Comparison of ENCODE assay signal across 8 cellular contexts in genomic region chr22:28799125-28799833, GRCh38. TPM values are rescaled to one million over a fixed set of nuclear protein-coding genes. Genes with fewer than 3 reads are reported as not detected.
A peak's percentile ranks its signal among the peaks of the same experiment; 100 is the strongest.
DNase-seq lines count a peak whose midpoint lies in the region; ATAC-seq, FAIRE-seq and TF ChIP-seq lines count a peak whose summit lies in the region.

No MANE protein-coding gene starts in this region.

- TF ChIP-seq CTCF in PC-9 (conservative IDR thresholded peaks at IDR 0.05) (no peak), GM12878 (IDR thresholded peaks at IDR 0.05 in 2 of 3, conservative IDR thresholded peaks at IDR 0.05 in 1 of 3; ENCODE audit: control insufficient read depth in 2 of 3, extremely low read depth in 1 of 3, insufficient read depth in 1 of 3, low read depth in 3 of 3, low read length in 3 of 3) (no peak)

- H3K9me2 ChIP-seq in GM23248 (ENCODE audit: insufficient read depth) = no peaks in the 10 kb centered on the region
- H3K9me2 ChIP-seq in PC-9 (ENCODE audit: insufficient read depth) = no peaks in the 10 kb centered on the region

- peak overlapping the region; percentile 100 for H3K9ac ChIP-seq in BLaER1
- peak overlapping the region; percentile 100 for H3K9ac ChIP-seq in GM23248
- peak overlapping the region; percentile 99 for H3K9ac ChIP-seq in GM12878 (ENCODE audit: control insufficient read depth, insufficient read depth, low read length)
- peak overlapping the region; percentile 94 for H3K9ac ChIP-seq in iPS-20b (ENCODE audit: low read depth, low read length)

- H2AFZ ChIP-seq in GM23248 (no peak overlapping the region), PC-9 (no peak overlapping the region), GM12878 (ENCODE audit: control insufficient read depth, low read depth, low read length) (no peak overlapping the region)

- TSS peak; percentile 58 for BruUV-seq in PC-9 (replicated peaks; lab: Mats Ljungman, UMichigan)
- BruUV-seq in GM12878 (replicated peaks; lab: Mats Ljungman, UMichigan) = TSS peak; percentile 61

- DNase-seq in GM23248 (peak; percentile 97), PC-9 (peak; percentile 19 to 80), GM12878 (ENCODE audit: low read depth, low spot score) (no peak), SHP77 treated with DMSO at 0.1 percent for 48 hours (lab: John Stamatoyannopoulos, UW) (no peak)

- peaks cover 50% of the 10 kb centered on the region for H3K36me3 ChIP-seq in BLaER1
- peaks cover 46% of the 10 kb centered on the region for H3K36me3 ChIP-seq in GM23248 (ENCODE audit: low read depth)
- peaks cover 54% of the 10 kb centered on the region for H3K36me3 ChIP-seq in PC-9 (ENCODE audit: low read depth)
- H3K36me3 ChIP-seq in GM12878 (ENCODE audit: control insufficient read depth in 2 of 2, insufficient read depth in 2 of 2, low read length in 1 of 2) = peaks cover 7 to 21% of the 10 kb centered on the region in 2 experiments
- H3K36me3 ChIP-seq in iPS-20b (ENCODE audit: insufficient read depth, low read depth, low read length) = peaks cover 46% of the 10 kb centered on the region

- H3K4me1 ChIP-seq in BLaER1 = peaks cover 74% of the 10 kb centered on the region
- peaks cover 30% of the 10 kb centered on the region for H3K4me1 ChIP-seq in GM23248 (ENCODE audit: insufficient read depth)
- H3K4me1 ChIP-seq in PC-9 (replicated peaks; ENCODE audit: insufficient read depth) = peaks cover 39% of the 10 kb centered on the region
- peaks cover 17% of the 10 kb centered on the region for H3K4me1 ChIP-seq in GM12878 (ENCODE audit: control insufficient read depth, insufficient read depth, low read length)
- H3K4me1 ChIP-seq in iPS-20b (ENCODE audit: insufficient read depth, low read length) = peaks cover 6% of the 10 kb centered on the region; the same call in 1 of the 2 replicates

- H3K9me3 ChIP-seq in BLaER1 (no peaks in the 10 kb centered on the region), GM23248 (ENCODE audit: low read depth) (no peaks in the 10 kb centered on the region), PC-9 (ENCODE audit: insufficient read depth, low read depth) (no peaks in the 10 kb centered on the region), GM12878 (replicated peaks; ENCODE audit: control insufficient read depth, insufficient read depth, low read length) (no peaks in the 10 kb centered on the region), iPS-20b (ENCODE audit: insufficient read depth, low read depth, low read length) (no peaks in the 10 kb centered on the region)

- peak; percentile 88 for FAIRE-seq in GM12878 (lab: Jason Lieb, UNC)

- H3K27me3 ChIP-seq in BLaER1 = no peaks in the 10 kb centered on the region
- H3K27me3 ChIP-seq in GM23248 (replicated peaks; ENCODE audit: insufficient read depth) = no peaks in the 10 kb centered on the region
- no peaks in the 10 kb centered on the region for H3K27me3 ChIP-seq in PC-9 (ENCODE audit: insufficient read depth, low read depth)
- no peaks in the 10 kb centered on the region for H3K27me3 ChIP-seq in GM12878 (replicated peaks in 1 of 2; ENCODE audit: control insufficient read depth in 2 of 2, insufficient read depth in 2 of 2, low read length in 1 of 2)
- no peaks in the 10 kb centered on the region for H3K27me3 ChIP-seq in iPS-20b (ENCODE audit: insufficient read depth, low read length)

- TF ChIP-seq RAD21 in GM12878 (IDR thresholded peaks at IDR 0.05; ENCODE audit: insufficient read depth, low read depth, low read length) = no peak

- 1 to 2% methylated on average over 7 of the region's 7 CpGs for WGBS in GM23248 (ENCODE audit: low coverage in 1 of 2, low lambda C conversion rate in 2 of 2, missing lambda C conversion rate in 2 of 2), 2 experiments
- WGBS in GM12878 (ENCODE audit: insufficient coverage, insufficient replicate concordance, low lambda C conversion rate, missing lambda C conversion rate) = 0% methylated on average over 7 of the region's 7 CpGs

- peak; percentile 10; the same call in 1 of the 2 replicates for TF ChIP-seq POLR2A in GM12878 (IDR thresholded peaks at IDR 0.05; ENCODE audit: low read depth, low read length)

- SMC1A ChIA-PET in GM12878 (lab: Charles Lee; ENCODE audit: uncharacterized antibody, unreplicated experiment) = interaction anchor here (0.8 to 12.5 kb wide), 14 partner anchors 8 to 406 kb away, joined by 3 to 130 read pairs (median 6); partner anchors contain the start of genes CCDC117, CHEK2 and HSCB

- H3K79me2 ChIP-seq in GM23248 (ENCODE audit: insufficient read depth) (peaks cover 85% of the 10 kb centered on the region), PC-9 (ENCODE audit: low read depth) (peaks cover 83% of the 10 kb centered on the region), GM12878 (ENCODE audit: control insufficient read depth, insufficient read depth, low read length) (peaks cover 69% of the 10 kb centered on the region)

- CTCF ChIA-PET in PC-9 (lab: Charles Lee) = no interaction called here
- CTCF ChIA-PET in GM12878 (lab: Yijun Ruan, JAX) = interaction anchor here (0.6 to 5.3 kb wide), 14 partner anchors 8 to 241 kb away, joined by 3 to 26 read pairs (median 4); partner anchors contain the start of gene CCDC117

- peaks cover 56% of the 10 kb centered on the region for H4K20me1 ChIP-seq in BLaER1
- peaks cover 10% of the 10 kb centered on the region; the same call in 1 of the 2 replicates for H4K20me1 ChIP-seq in GM23248 (ENCODE audit: insufficient read depth)
- H4K20me1 ChIP-seq in PC-9 (ENCODE audit: insufficient read depth) = peaks cover 42% of the 10 kb centered on the region
- no peaks in the 10 kb centered on the region for H4K20me1 ChIP-seq in GM12878 (ENCODE audit: control insufficient read depth, insufficient read depth)

- TF ChIP-seq EP300 in GM12878 (IDR thresholded peaks at IDR 0.05; ENCODE audit: borderline replicate concordance in 1 of 2, control insufficient read depth in 1 of 2, low read depth in 2 of 2, low read length in 2 of 2) = no peak

- peak; percentile 12 for ATAC-seq in GM12878
- ATAC-seq in HG03342 (IDR thresholded peaks at IDR 0.05; ENCODE audit: unreplicated experiment) = no peak

- H3K27ac ChIP-seq in BLaER1 = peak overlapping the region; percentile 99
- H3K27ac ChIP-seq in GM23248 = peak overlapping the region; percentile 100
- peak overlapping the region; percentile 99 for H3K27ac ChIP-seq in PC-9
- H3K27ac ChIP-seq in GM12878 (ENCODE audit: control insufficient read depth, insufficient read depth) = peak overlapping the region; percentile 95
- peak overlapping the region; percentile 50 for H3K27ac ChIP-seq in iPS-20b (ENCODE audit: low read length)
- peak overlapping the region; percentile 92 to 100 (median 100) for H3K27ac ChIP-seq in skin epidermis

- RAD21 ChIA-PET in GM12878 (lab: Charles Lee; ENCODE audit: unreplicated experiment) = interaction anchor here (1.0 to 7.8 kb wide), 12 partner anchors 9 to 108 kb away, joined by 3 to 74 read pairs (median 6); partner anchors contain the start of gene CCDC117

- H3K4me3 ChIP-seq in BLaER1 = peak overlapping the region; percentile 97
- H3K4me3 ChIP-seq in GM23248 = peak overlapping the region; percentile 98
- peak overlapping the region; percentile 99 for H3K4me3 ChIP-seq in PC-9
- H3K4me3 ChIP-seq in GM12878 = peak overlapping the region; percentile 83
- peak overlapping the region; percentile 89 for H3K4me3 ChIP-seq in iPS-20b (ENCODE audit: low read length)
- H3K4me3 ChIP-seq in skin epidermis = peak overlapping the region; percentile 71 to 100 (median 93)

- in situ Hi-C loops in GM23248 (cut with MboI) (no loop called here), GM12878 (cut with MboI) (no loop called here)

- POLR2A ChIA-PET in PC-9 (lab: Charles Lee; ENCODE audit: unreplicated experiment) = interaction anchor here (0.6 to 1.4 kb wide), 2 partner anchors 19 to 355 kb away, joined by 11 to 20 read pairs; no protein-coding TSS in a partner anchor
- POLR2A ChIA-PET in GM12878 (lab: Charles Lee) = interaction anchor here (0.6 to 7.5 kb wide), 14 partner anchors 9 to 1089 kb away, joined by 3 to 78 read pairs (median 3); partner anchors contain the start of gene CCDC117

- H3K4me2 ChIP-seq in BLaER1 = peak overlapping the region; percentile 90
- H3K4me2 ChIP-seq in GM23248 (ENCODE audit: unreplicated experiment) = peak overlapping the region; percentile 88
- H3K4me2 ChIP-seq in PC-9 = peak overlapping the region; percentile 95
- peak overlapping the region; percentile 39 for H3K4me2 ChIP-seq in GM12878 (ENCODE audit: control insufficient read depth, insufficient read depth)

- H3F3A ChIP-seq in GM23248 (ENCODE audit: insufficient read depth) = peaks cover 53% of the 10 kb centered on the region
- peaks cover 60% of the 10 kb centered on the region for H3F3A ChIP-seq in PC-9 (ENCODE audit: insufficient read depth, low read depth)

- intact Hi-C loops in PC-9 (cut with micrococcal nuclease; ENCODE audit: unreplicated experiment) (no loop called here), GM12878 (cut with micrococcal nuclease; ENCODE audit: unreplicated experiment) (loop anchor here (10.0 kb wide), 1 partner anchor 124 kb away; the partner anchor contains the start of gene TTC28)

RNA-seq across cellular contexts. Expression of gene XBP1, which starts 1.1 kb away (rescaled TPM):
- 324 and 350 TPM in 2 replicates for total RNA-seq in GM23248 (2014; rRNA removed; shearing (Covaris generic))
- 256 and 258 TPM in 2 replicates for polyA plus RNA-seq in GM23248 (2016; fragmentation: Nextera tagmentation; extraction: Ambion mirVana)
- 35.2 and 47.7 TPM in 2 replicates for total RNA-seq in PC-9 (2021)
- total RNA-seq in GM12878 (2013; cell fraction: nucleolus; rRNA removed) = 59.0 and 62.3 TPM in 2 replicates
- total RNA-seq in GM12878 (2014; rRNA removed) = 234 and 238 TPM in 2 replicates
- total RNA-seq in GM12878 (2014; rRNA removed; fragmentation: Illumina TruSeq; extraction: Trizol) = 134 and 138 TPM in 2 replicates
- 141 and 149 TPM in 2 replicates for total RNA-seq in GM12878 (2021)
- 145 TPM for polyA plus RNA-seq in GM12878 (2011; ENCODE audit: low read depth)
- 93.1 and 96.5 TPM in 2 replicates for polyA plus RNA-seq in GM12878 (2011; rRNA removed)
- 81.6 and 104 TPM in 2 replicates for polyA plus RNA-seq in GM12878 (2011; cell fraction: cytosol; rRNA removed)
- 46.9 and 50.2 TPM in 2 replicates for polyA plus RNA-seq in GM12878 (2011; cell fraction: nucleus; rRNA removed)
- polyA plus RNA-seq in GM12878 (2012) = 156 and 163 TPM in 2 replicates
- polyA plus RNA-seq in GM12878 (2014; fragmentation: Illumina TruSeq; extraction: Trizol) = 165 and 186 TPM in 2 replicates
- polyA plus RNA-seq in GM12878 (2014; fragmentation: Nextera tagmentation; extraction: Ambion mirVana) = 10 to 100 TPM; 44.5 to 67.3 TPM
- polyA plus RNA-seq in GM12878 (2014; rRNA removed) = 149 and 183 TPM in 2 replicates
- 100 to 1,000 TPM; 276 to 313 TPM for polyA plus RNA-seq in GM12878 (2016; fragmentation: Nextera tagmentation; extraction: Ambion mirVana)
- polyA minus RNA-seq in GM12878 (2011; rRNA and poly(A)+ RNA removed) = 115 and 124 TPM in 2 replicates
- 39.5 and 42.4 TPM in 2 replicates for polyA minus RNA-seq in GM12878 (2011; cell fraction: cytosol; rRNA and poly(A)+ RNA removed)
- polyA minus RNA-seq in GM12878 (2011; cell fraction: nucleus; rRNA and poly(A)+ RNA removed) = 24.5 and 42.6 TPM in 2 replicates

RNA-seq across cellular contexts. Expression of gene CCDC117, which starts 26.8 kb away (rescaled TPM):
- total RNA-seq in GM23248 (2014; rRNA removed; shearing (Covaris generic)) = 24.2 and 25.2 TPM in 2 replicates
- polyA plus RNA-seq in GM23248 (2016; fragmentation: Nextera tagmentation; extraction: Ambion mirVana) (14.6 and 16.2 TPM in 2 replicates), GM12878 (2011; rRNA removed) (24.6 and 49.9 TPM in 2 replicates), GM12878 (2014; fragmentation: Illumina TruSeq; extraction: Trizol) (22.2 and 26.1 TPM in 2 replicates), GM12878 (2014; fragmentation: Nextera tagmentation; extraction: Ambion mirVana) (1 to 10 TPM; 6.3 to 8.3 TPM), GM12878 (2014; rRNA removed) (11.7 and 12.8 TPM in 2 replicates), GM12878 (2016; fragmentation: Nextera tagmentation; extraction: Ambion mirVana) (10 to 100 TPM; 31.7 to 32.2 TPM)
- total RNA-seq in PC-9 (2021) (11.4 and 12.3 TPM in 2 replicates), GM12878 (2014; rRNA removed) (18.0 and 21.2 TPM in 2 replicates), GM12878 (2014; rRNA removed; fragmentation: Illumina TruSeq; extraction: Trizol) (21.7 TPM in 2 replicates), GM12878 (2021) (19.5 and 24.2 TPM in 2 replicates)
- 14.8 and 16.4 TPM in 2 replicates for total RNA-seq in GM12878 (2013; cell fraction: nucleolus; rRNA removed)
- 6.4 TPM for polyA plus RNA-seq in GM12878 (2011; ENCODE audit: low read depth)
- polyA plus RNA-seq in GM12878 (2011; cell fraction: cytosol; rRNA removed) = 7.9 and 10.2 TPM in 2 replicates
- polyA plus RNA-seq in GM12878 (2011; cell fraction: nucleus; rRNA removed) = 4.3 and 7.9 TPM in 2 replicates
- 13.3 TPM in 2 replicates for polyA plus RNA-seq in GM12878 (2012)
- polyA minus RNA-seq in GM12878 (2011; rRNA and poly(A)+ RNA removed) = 10.0 and 12.5 TPM in 2 replicates
- 11.5 and 15.5 TPM in 2 replicates for polyA minus RNA-seq in GM12878 (2011; cell fraction: cytosol; rRNA and poly(A)+ RNA removed)
- 2.4 and 4.3 TPM in 2 replicates for polyA minus RNA-seq in GM12878 (2011; cell fraction: nucleus; rRNA and poly(A)+ RNA removed)

RNA-seq across cellular contexts. Expression of gene HSCB, which starts 57.4 kb away (rescaled TPM):
- 12.0 and 21.1 TPM in 2 replicates for total RNA-seq in GM23248 (2014; rRNA removed; shearing (Covaris generic))
- polyA plus RNA-seq in GM23248 (2016; fragmentation: Nextera tagmentation; extraction: Ambion mirVana) (23.6 and 25.9 TPM in 2 replicates), GM12878 (2011; rRNA removed) (18.3 and 20.8 TPM in 2 replicates), GM12878 (2014; fragmentation: Illumina TruSeq; extraction: Trizol) (15.9 and 18.7 TPM in 2 replicates), GM12878 (2014; fragmentation: Nextera tagmentation; extraction: Ambion mirVana) (10 to 100 TPM; 10.6 to 19.0 TPM), GM12878 (2014; rRNA removed) (24.2 and 26.6 TPM in 2 replicates), GM12878 (2016; fragmentation: Nextera tagmentation; extraction: Ambion mirVana) (10 to 100 TPM; 26.9 to 28.4 TPM)
- total RNA-seq in PC-9 (2021) (8.3 and 10.0 TPM in 2 replicates), GM12878 (2014; rRNA removed) (20.8 and 21.2 TPM in 2 replicates), GM12878 (2014; rRNA removed; fragmentation: Illumina TruSeq; extraction: Trizol) (20.9 and 22.2 TPM in 2 replicates), GM12878 (2021) (15.3 and 16.0 TPM in 2 replicates)
- 6.1 and 7.0 TPM in 2 replicates for total RNA-seq in GM12878 (2013; cell fraction: nucleolus; rRNA removed)
- 15.0 TPM for polyA plus RNA-seq in GM12878 (2011; ENCODE audit: low read depth)
- polyA plus RNA-seq in GM12878 (2011; cell fraction: cytosol; rRNA removed) = 15.6 and 17.7 TPM in 2 replicates
- polyA plus RNA-seq in GM12878 (2011; cell fraction: nucleus; rRNA removed) = 2.9 and 3.4 TPM in 2 replicates
- 19.5 and 23.4 TPM in 2 replicates for polyA plus RNA-seq in GM12878 (2012)
- 4.1 and 6.5 TPM in 2 replicates for polyA minus RNA-seq in GM12878 (2011; rRNA and poly(A)+ RNA removed)
- 3.6 and 4.5 TPM in 2 replicates for polyA minus RNA-seq in GM12878 (2011; cell fraction: cytosol; rRNA and poly(A)+ RNA removed)
- 2.5 and 3.9 TPM in 2 replicates for polyA minus RNA-seq in GM12878 (2011; cell fraction: nucleus; rRNA and poly(A)+ RNA removed)

RNA-seq across cellular contexts. Expression of gene CHEK2, which starts 57.7 kb away (rescaled TPM):
- 12.2 and 22.0 TPM in 2 replicates for total RNA-seq in GM23248 (2014; rRNA removed; shearing (Covaris generic))
- polyA plus RNA-seq in GM23248 (2016; fragmentation: Nextera tagmentation; extraction: Ambion mirVana) (19.3 and 21.8 TPM in 2 replicates), GM12878 (2011; rRNA removed) (59.7 and 61.5 TPM in 2 replicates), GM12878 (2014; fragmentation: Illumina TruSeq; extraction: Trizol) (27.7 and 36.9 TPM in 2 replicates), GM12878 (2014; fragmentation: Nextera tagmentation; extraction: Ambion mirVana) (10 to 100 TPM; 31.1 to 31.4 TPM), GM12878 (2014; rRNA removed) (21.3 and 22.5 TPM in 2 replicates), GM12878 (2016; fragmentation: Nextera tagmentation; extraction: Ambion mirVana) (10 to 100 TPM; 15.7 to 18.5 TPM)
- total RNA-seq in PC-9 (2021) (27.2 and 32.8 TPM in 2 replicates), GM12878 (2014; rRNA removed) (17.8 and 20.7 TPM in 2 replicates), GM12878 (2014; rRNA removed; fragmentation: Illumina TruSeq; extraction: Trizol) (22.9 and 25.6 TPM in 2 replicates), GM12878 (2021) (18.4 and 29.9 TPM in 2 replicates)
- 59.0 and 64.3 TPM in 2 replicates for total RNA-seq in GM12878 (2013; cell fraction: nucleolus; rRNA removed)
- polyA plus RNA-seq in GM12878 (2011; ENCODE audit: low read depth) = 20.8 TPM
- polyA plus RNA-seq in GM12878 (2011; cell fraction: cytosol; rRNA removed) = 43.5 and 70.8 TPM in 2 replicates
- polyA plus RNA-seq in GM12878 (2011; cell fraction: nucleus; rRNA removed) = 39.7 and 41.2 TPM in 2 replicates
- 14.3 and 19.4 TPM in 2 replicates for polyA plus RNA-seq in GM12878 (2012)
- 28.1 and 40.4 TPM in 2 replicates for polyA minus RNA-seq in GM12878 (2011; rRNA and poly(A)+ RNA removed)
- 19.4 and 26.2 TPM in 2 replicates for polyA minus RNA-seq in GM12878 (2011; cell fraction: cytosol; rRNA and poly(A)+ RNA removed)
- polyA minus RNA-seq in GM12878 (2011; cell fraction: nucleus; rRNA and poly(A)+ RNA removed) = 17.9 and 36.3 TPM in 2 replicates

Comparison
In these comparisons a context has a peak if more than half of its experiments do, and no peak if none do; other contexts are left out.
1. H3K27ac ChIP-seq: peak in every context shown above with its lines; median percentile 100 in GM23248; 100 in skin epidermis; 99 in BLaER1; 99 in PC-9; 95 in GM12878; 50 in iPS-20b.
2. H3K4me2 ChIP-seq: peak in every context shown above with its lines; median percentile 95 in PC-9; 90 in BLaER1; 88 in GM23248; 39 in GM12878.
3. DNase-seq: peak in GM23248 (single experiment) and PC-9 (2 of 2); none in GM12878 (single experiment) and SHP77 treated with DMSO at 0.1 percent for 48 hours (single experiment).
4. Peak in every context shown above with its lines, with median percentiles within 50 percentile points of each other: H3K4me3 ChIP-seq and H3K9ac ChIP-seq.